10 cellular contexts compared by ENCODE assay signal in the genomic region with DNA sequence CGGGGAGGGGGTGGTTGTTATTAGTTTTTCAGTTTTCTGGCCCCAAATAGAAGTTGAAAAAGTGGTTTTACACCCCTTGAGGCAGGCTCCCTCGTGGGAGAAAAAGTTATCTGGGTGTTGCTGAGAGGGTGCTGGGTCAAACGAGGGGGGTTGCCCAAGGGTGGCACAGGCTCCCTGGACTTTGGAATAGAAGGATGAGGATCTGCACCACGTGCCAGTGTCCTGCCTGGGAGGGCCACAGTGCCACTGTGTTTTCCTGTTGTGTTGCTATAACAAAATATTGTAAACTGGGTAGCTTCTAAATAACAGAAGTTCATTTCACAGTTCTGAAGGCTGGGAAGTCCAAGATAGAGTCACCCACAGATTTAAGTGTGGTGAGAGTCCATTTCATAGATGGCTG.
"Had no signal": no experiment of that assay in that cellular context is flagged by ENCODE, and none has a peak within 500 bp of the region (broad histone marks: within the 10 kb centered on the region; RNA-seq: fewer than 3 reads in every experiment).

No MANE protein-coding gene starts in this region.

- ATAC-seq: activated CD4-positive, alpha-beta T cell treated with anti-CD3 and anti-CD28 coated beads for 36 hours; activated CD4-positive, CD25-positive, alpha-beta regulatory T cell treated with anti-CD3 and anti-CD28 coated beads, Interleukin-2, amount 50 U/mL, for 24 hours; activated CD8-positive, alpha-beta memory T cell treated with anti-CD3 and anti-CD28 coated beads, Interleukin-2, amount 10 ng/mL, durations not matched to agents 7 days and 5 days; activated CD8-positive, alpha-beta T cell treated with anti-CD3 and anti-CD28 coated beads for 36 hours; activated CD8-positive, alpha-beta T cell treated with anti-CD3 and anti-CD28 coated beads, Interleukin-2, amount 10 ng/mL, durations not matched to agents 7 days and 5 days; T-cell; T-helper 17 cell; WTC11 had no signal

- H3K36me3 ChIP-seq: WERI-Rb-1 had no signal

- H3K27ac ChIP-seq: VCaP, WERI-Rb-1 had no signal
